13 cellular contexts compared by ENCODE assay signal in genomic region chr7:28155964-28156363, GRCh38. TPM values are rescaled to one million over a fixed set of nuclear protein-coding genes. Genes with fewer than 3 reads are reported as not detected.
DNase-seq lines count a peak whose midpoint lies in the region; ATAC-seq and TF ChIP-seq lines count a peak whose summit lies in the region.
"Had no signal": no experiment of that assay in that cellular context is flagged by ENCODE, and none has a peak within 500 bp of the region (broad histone marks: within the 10 kb centered on the region; RNA-seq: fewer than 3 reads in every experiment).

No MANE protein-coding gene starts in this region.

- no peaks in the 10 kb centered on the region for H3K27me3 ChIP-seq in transverse colon

- TF ChIP-seq POLR2A in transverse colon (IDR thresholded peaks at IDR 0.05), result no peak

- TF ChIP-seq EP300 in transverse colon (IDR thresholded peaks at IDR 0.05; ENCODE audit: low read depth), result no peak

- H3K36me3 Mint-ChIP-seq in Calu3 (ENCODE audit: insufficient read depth, unreplicated experiment), result peaks cover 5% of the 10 kb centered on the region
- H3K36me3 Mint-ChIP-seq in natural killer cell treated with Interleukin-12 subunit alpha and Interleukin-12 subunit beta and Interleukin-15 and Interleukin-18, amount 100 ng/mL, for 72 hours, result no peaks in the 10 kb centered on the region
- H3K36me3 Mint-ChIP-seq: type B pancreatic cell had no signal

- intact Hi-C loops in Calu3 (cut with micrococcal nuclease; ENCODE audit: unreplicated experiment), result loop anchor here (1.0 kb wide), 1 partner anchor 78 kb away; no protein-coding TSS in a partner anchor
- intact Hi-C loops in transverse colon (cut with DNase I; ENCODE audit: low total_unique reads), result no loop called here

- H3K4me3 ChIP-seq in coronary artery (peak overlapping the region; percentile 20), transverse colon (no peak overlapping the region)

- WGBS in transverse colon (ENCODE audit: low coverage in 1 of 2), 2 donors, result 27 to 38% methylated on average over 3 of the region's 3 CpGs

- peaks cover 3 to 38% (median 9%) of the 10 kb centered on the region in 4 donors for H3K4me1 ChIP-seq in transverse colon

- ATAC-seq in natural killer cell treated with Interleukin-12 subunit alpha and Interleukin-12 subunit beta and Interleukin-15 and Interleukin-18, amount 100 ng/mL, for 72 hours, result no peak
- no peak for ATAC-seq in HG03159 (IDR thresholded peaks at IDR 0.05; ENCODE audit: unreplicated experiment)

- no TSS peak for BruUV-seq in Calu3 (replicated peaks; lab: Mats Ljungman, UMichigan)

- H3K9me3 ChIP-seq in transverse colon, result no peaks in the 10 kb centered on the region

- TF ChIP-seq CTCF in Calu3 (IDR thresholded peaks at IDR 0.05; ENCODE audit: unreplicated experiment) (no peak), coronary artery (IDR thresholded peaks at IDR 0.05) (no peak), transverse colon (IDR thresholded peaks at IDR 0.05) (no peak)

- DNase-seq in Calu3, result peak; percentile 73
- peak; percentile 19 for DNase-seq in NCI-H1092 (lab: John Stamatoyannopoulos, UW)
- no peak for DNase-seq in coronary artery (ENCODE audit: low spot score)
- no peak for DNase-seq in natural killer cell treated with Interleukin-12 subunit alpha and Interleukin-12 subunit beta and Interleukin-15 and Interleukin-18, amount 100 ng/mL, for 72 hours (ENCODE audit: low spot score)
- no peak for DNase-seq in NCI-H187 treated with DMSO at 0.1 percent for 48 hours (lab: John Stamatoyannopoulos, UW)
- no peak for DNase-seq in transverse colon
- no peak for DNase-seq in NCI-H2196 treated with DMSO at 0.1 percent for 48 hours (lab: John Stamatoyannopoulos, UW; ENCODE audit: unreplicated experiment)
- DNase-seq: activated CD4-positive, alpha-beta T cell treated with anti-CD3 and anti-CD28 coated beads for 1 hour; DMS153; NCI-H748 treated with DMSO at 0.1 percent for 48 hours; stimulated activated CD4-positive, alpha-beta T cell treated with anti-CD3 and anti-CD28 coated beads, Interleukin-2, amount 100 ng/mL, for 24 hours had no signal

- peak overlapping the region; percentile 11 for H3K27ac Mint-ChIP-seq in Calu3 (ENCODE audit: unreplicated experiment)
- peak overlapping the region; percentile 86 to 93 for H3K27ac Mint-ChIP-seq in natural killer cell treated with Interleukin-12 subunit alpha and Interleukin-12 subunit beta and Interleukin-15 and Interleukin-18, amount 100 ng/mL, for 72 hours
- H3K27ac Mint-ChIP-seq: type B pancreatic cell had no signal

- CTCF ChIA-PET in Calu3 (lab: Charles Lee), result no interaction called here

- no peaks in the 10 kb centered on the region for H3K36me3 ChIP-seq in transverse colon

- peak overlapping the region in 1 of 2 donors; percentile 59 for H3K27ac ChIP-seq in coronary artery
- no peak overlapping the region for H3K27ac ChIP-seq in transverse colon

- H3K4me1 Mint-ChIP-seq in Calu3 (ENCODE audit: low read depth, unreplicated experiment), result peaks cover 46% of the 10 kb centered on the region
- peaks cover 70 to 73% of the 10 kb centered on the region in 2 donors for H3K4me1 Mint-ChIP-seq in natural killer cell treated with Interleukin-12 subunit alpha and Interleukin-12 subunit beta and Interleukin-15 and Interleukin-18, amount 100 ng/mL, for 72 hours (ENCODE audit: low read depth in 2 of 2)

- peak overlapping the region; percentile 12 for H3K4me3 Mint-ChIP-seq in Calu3 (ENCODE audit: low read depth, unreplicated experiment)
- H3K4me3 Mint-ChIP-seq in natural killer cell treated with Interleukin-12 subunit alpha and Interleukin-12 subunit beta and Interleukin-15 and Interleukin-18, amount 100 ng/mL, for 72 hours, result peak overlapping the region; percentile 74
- H3K4me3 Mint-ChIP-seq: type B pancreatic cell had no signal

- H3K9me3 Mint-ChIP-seq in Calu3 (ENCODE audit: low read depth, unreplicated experiment), result no peaks in the 10 kb centered on the region
- peaks cover 3% of the 10 kb centered on the region for H3K9me3 Mint-ChIP-seq in natural killer cell treated with Interleukin-12 subunit alpha and Interleukin-12 subunit beta and Interleukin-15 and Interleukin-18, amount 100 ng/mL, for 72 hours
- H3K9me3 Mint-ChIP-seq: type B pancreatic cell had no signal

- H3K27me3 Mint-ChIP-seq in Calu3 (ENCODE audit: unreplicated experiment), result no peaks in the 10 kb centered on the region
- no peaks in the 10 kb centered on the region for H3K27me3 Mint-ChIP-seq in natural killer cell treated with Interleukin-12 subunit alpha and Interleukin-12 subunit beta and Interleukin-15 and Interleukin-18, amount 100 ng/mL, for 72 hours
- H3K27me3 Mint-ChIP-seq: type B pancreatic cell had no signal

- in situ Hi-C loops in transverse colon (cut with MboI; ENCODE audit: low pct_ligation_motif_present in 1 of 4, low pct_unique_long_range_greater_than_20kb in 1 of 4, low sequenced_read_pairs in 3 of 4), result no loop called here

RNA-seq across cellular contexts. Expression of gene JAZF1, which starts 24.6 kb away (rescaled TPM):
- total RNA-seq in Calu3 (2022), result 8.6 and 10.7 TPM in 2 replicates
- 10 to 100 TPM; 12.6 to 23.6 TPM for total RNA-seq in natural killer cell treated with Interleukin-12 subunit alpha and Interleukin-12 subunit beta and Interleukin-15 and Interleukin-18, amount 100 ng/mL, for 72 hours
- total RNA-seq in transverse colon, result 10 to 100 TPM; 11.0 to 12.2 (median 11.5) TPM

Comparison
In these comparisons a context has a peak if more than half of its experiments do, and no peak if none do; other contexts are left out.
1. DNase-seq: peak in Calu3 (single experiment) and NCI-H1092 (single experiment); none in coronary artery (single experiment), natural killer cell treated with Interleukin-12 subunit alpha and Interleukin-12 subunit beta and Interleukin-15 and Interleukin-18, amount 100 ng/mL, for 72 hours (single experiment), NCI-H187 treated with DMSO at 0.1 percent for 48 hours (single experiment), transverse colon (single experiment) and NCI-H2196 treated with DMSO at 0.1 percent for 48 hours (single experiment).